1 cellular context compared by ENCODE assay signal in the genomic region with DNA sequence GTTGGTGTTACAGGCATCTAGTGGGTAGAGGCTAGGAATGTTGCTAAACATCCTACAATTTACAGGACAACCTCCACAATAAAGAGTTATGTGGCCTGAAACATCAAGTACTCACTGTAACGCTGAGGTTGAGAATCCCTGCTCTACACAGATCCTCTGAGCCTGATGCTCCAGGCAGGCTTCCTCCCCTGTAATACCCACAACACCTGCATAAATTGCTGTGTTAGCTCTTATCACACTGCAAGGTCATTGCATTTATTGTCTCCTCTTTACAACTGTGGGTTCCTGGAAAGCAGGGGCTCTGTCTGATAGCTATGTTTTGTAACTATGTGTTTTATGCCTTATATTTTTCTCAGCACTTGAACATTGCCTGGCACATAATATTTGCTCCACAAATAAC.
TF ChIP-seq lines count a peak whose summit lies in the region.

No MANE protein-coding gene starts in this region.

TF ChIP-seq in HepG2, 621 proteins besides CTCF, POLR2A, EP300 and RAD21:
- peak; percentile 40; the same call in 1 of the 2 replicates for TF ChIP-seq MAFF (IDR thresholded peaks at IDR 0.05; ENCODE audit: low read depth, low read length)
- TF ChIP-seq MAFK (conservative IDR thresholded peaks at IDR 0.05 in 1 of 2, IDR thresholded peaks at IDR 0.05 in 1 of 2; ENCODE audit: low read length in 2 of 2): peak in 1 of 2 experiments; percentile 32; a peak in 2 of 4 replicates
- no peak for TF ChIP-seq MED13 (CRISPR knock-in tag; IDR thresholded peaks at IDR 0.05)
